8 cellular contexts compared by ENCODE assay signal in the genomic region with DNA sequence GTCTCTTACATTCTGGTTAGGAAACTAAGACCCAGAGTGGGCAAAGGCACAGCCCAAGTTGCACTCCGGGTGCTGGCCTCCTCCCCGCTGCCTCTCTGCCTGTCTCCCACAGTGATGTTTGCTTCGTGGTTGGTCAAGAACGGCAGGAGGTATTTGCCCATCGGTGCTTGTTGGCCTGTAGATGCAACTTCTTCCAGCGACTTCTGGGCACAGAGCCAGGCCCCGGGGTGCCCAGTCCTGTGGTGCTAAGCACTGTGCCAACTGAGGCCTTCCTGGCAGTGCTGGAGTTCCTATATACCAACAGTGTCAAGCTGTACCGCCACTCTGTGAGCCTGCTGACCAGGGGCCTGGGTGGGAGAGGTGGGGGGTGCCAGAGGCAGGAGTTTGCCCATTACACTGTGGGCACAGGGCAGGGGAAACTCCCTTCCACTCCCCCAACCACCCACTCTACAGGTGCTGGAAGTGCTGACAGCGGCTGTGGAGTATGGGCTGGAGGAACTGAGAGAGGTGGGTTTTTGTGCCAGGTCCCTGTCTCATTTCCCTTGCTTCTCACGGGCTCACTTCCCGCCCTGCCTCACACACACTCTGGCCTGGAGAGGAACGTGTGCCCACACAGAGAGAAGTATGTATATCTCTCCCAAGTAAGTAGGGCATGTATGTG. TPM values are rescaled to one million over a fixed set of nuclear protein-coding genes. Genes with fewer than 3 reads are reported as not detected.
A peak's percentile ranks its signal among the peaks of the same experiment; 100 is the strongest.
DNase-seq lines count a peak whose midpoint lies in the region; ATAC-seq and TF ChIP-seq lines count a peak whose summit lies in the region.

No MANE protein-coding gene starts in this region.

- TF ChIP-seq CTCF in HL-60 (IDR thresholded peaks at IDR 0.05; ENCODE audit: insufficient read depth, low read length) = no peak
- TF ChIP-seq CTCF in prostate gland (IDR thresholded peaks at IDR 0.05) = no peak

- intact Hi-C loops in prostate gland (cut with DNase I) = no loop called here

- no peak for TF ChIP-seq POLR2A in prostate gland (IDR thresholded peaks at IDR 0.05)

- H3K4me3 ChIP-seq in HL-60 (replicated peaks; ENCODE audit: insufficient read depth, low read length) (no peak overlapping the region), prostate gland (no peak overlapping the region)

- H3K9me3 ChIP-seq in prostate gland = no peaks in the 10 kb centered on the region

- H3K27me3 ChIP-seq in HL-60 (ENCODE audit: insufficient read depth, poor library complexity, severe bottlenecking) (no peaks in the 10 kb centered on the region), prostate gland (replicated peaks; ENCODE audit: insufficient read depth) (no peaks in the 10 kb centered on the region)

- H3K36me3 ChIP-seq in prostate gland = no peaks in the 10 kb centered on the region

- ATAC-seq in HG03571 (IDR thresholded peaks at IDR 0.05; ENCODE audit: unreplicated experiment) = no peak
- no peak for ATAC-seq in GM21528 (IDR thresholded peaks at IDR 0.05; ENCODE audit: low FRiP score, unreplicated experiment)
- no peak for ATAC-seq in GM21529 (IDR thresholded peaks at IDR 0.05; ENCODE audit: unreplicated experiment)
- ATAC-seq in GM18861 (IDR thresholded peaks at IDR 0.05; ENCODE audit: unreplicated experiment) = no peak

- peak overlapping the region; percentile 100 for H3K27ac ChIP-seq in HL-60 (replicated peaks)
- H3K27ac ChIP-seq in prostate gland = peak overlapping the region; percentile 88 to 89

- DNase-seq in HL-60 (ENCODE audit: low read depth in 1 of 2, low spot score in 1 of 2) (peak in 1 of 2 experiments; percentile 75), fibroblast of gingiva (ENCODE audit: low read depth) (peak; percentile 95), prostate gland (ENCODE audit: low spot score) (peak; percentile 66)
- DNase-seq in activated CD4-positive, alpha-beta T cell treated with anti-CD3 and anti-CD28 coated beads, Interleukin-2, amount 50 U/mL, for 1 hour = peak; percentile 36

- WGBS in prostate gland = 25% methylated on average over 11 of the region's 12 CpGs

- peaks cover 10% of the 10 kb centered on the region for H3K4me1 ChIP-seq in prostate gland (replicated peaks)

RNA-seq across cellular contexts. Expression of gene BTBD19, which starts 1.9 kb away (rescaled TPM):
- total RNA-seq in prostate gland = 10 to 100 TPM in 1 of 2 donors, under 1 TPM in 1; 0.50 to 10.5 TPM

RNA-seq across cellular contexts. Expression of gene DYNLT4, which starts 3.1 kb away (rescaled TPM):
- 1 to 10 TPM in 1 of 2 donors, not detected in 1; 4.0 TPM for total RNA-seq in prostate gland

RNA-seq across cellular contexts. Expression of gene PLK3, which starts 10.1 kb away (rescaled TPM):
- total RNA-seq in prostate gland = 10 to 100 TPM in 1 of 2 donors, 1 to 10 TPM in 1; 5.2 to 15.5 TPM

RNA-seq across cellular contexts. Expression of gene BEST4, which starts 22.3 kb away (rescaled TPM):
- not detected for total RNA-seq in prostate gland

RNA-seq across cellular contexts. Expression of gene PTCH2, which starts 32.8 kb away (rescaled TPM):
- total RNA-seq in prostate gland = 10 to 100 TPM in 1 of 2 donors, under 1 TPM in 1; 0.32 to 31.9 TPM
